In genomic region chr1:227111782-227112181, GRCh38 we compare ENCODE assay signal across 33 cellular contexts.
DNase-seq lines count a peak whose midpoint lies in the region; ATAC-seq, FAIRE-seq and TF ChIP-seq lines count a peak whose summit lies in the region.
"Had no signal": no experiment of that assay in that cellular context is flagged by ENCODE, and none has a peak within 500 bp of the region (broad histone marks: within the 10 kb centered on the region; RNA-seq: fewer than 3 reads in every experiment).

No MANE protein-coding gene starts in this region.

- H3K27me3 ChIP-seq in K562 (ENCODE audit: control insufficient read depth in 2 of 2, insufficient read depth in 2 of 2, low read length in 2 of 2) (no peaks in the 10 kb centered on the region), right lobe of liver (no peaks in the 10 kb centered on the region)
- H3K27me3 ChIP-seq: BE2C; BLaER1; BLaER1 treated with 17β-estradiol and CSF1 and Interleukin-3, amounts not matched to agents 10 nM and 100 nM had no signal

- no peak overlapping the region for H2AFZ ChIP-seq in K562 (ENCODE audit: low read depth, low read length)

- no peak for TF ChIP-seq CTCF in A549 (IDR thresholded peaks at IDR 0.05)
- TF ChIP-seq CTCF in K562 (IDR thresholded peaks at IDR 0.05 in 2 of 3, conservative IDR thresholded peaks at IDR 0.05 in 1 of 3; ENCODE audit: insufficient read depth in 2 of 3, low read depth in 1 of 3, low read length in 3 of 3), result no peak
- no peak for TF ChIP-seq CTCF in right lobe of liver (IDR thresholded peaks at IDR 0.05)

- DNase-seq in A549 (ENCODE audit: low read depth in 1 of 2, low spot score in 1 of 2) (no peak), GM19239 (ENCODE audit: insufficient read length, low spot score) (no peak), K562 (ENCODE audit: extremely low read depth in 1 of 4, low spot score in 3 of 4) (peak in 1 of 4 experiments; percentile 13), erythroblast (lab: John Stamatoyannopoulos, UW) (peak; percentile 28 to 43), NCI-H1105 treated with DMSO at 0.1 percent for 48 hours (lab: John Stamatoyannopoulos, UW) (no peak), HEK293T (ENCODE audit: extremely low spot score) (no peak), right lobe of liver (no peak)
- DNase-seq: 8988T; ACHN; AML-193; BE2C; C1 segment of cervical spinal cord; Caco-2; Calu3; CD4-positive, alpha-beta memory T cell; CD4-positive, alpha-beta T cell; CD4-positive, CD25-positive, alpha-beta regulatory T cell; CD8-positive, alpha-beta memory T cell; CD8-positive, alpha-beta T cell; COR-L47; DMS 273 treated with DMSO at 0.1 percent for 48 hours; DMS153; DMS53; DMS79; DMS79 treated with DMSO at 0.1 percent for 48 hours; DND-41; EL had no signal

- H3K4me1 ChIP-seq in A549 (no peaks in the 10 kb centered on the region), K562 (replicated peaks in 1 of 2; ENCODE audit: control insufficient read depth in 2 of 2, insufficient read depth in 2 of 2, low read length in 2 of 2) (no peaks in the 10 kb centered on the region; a peak in 1 of 5 replicates), right lobe of liver (no peaks in the 10 kb centered on the region)
- H3K4me1 ChIP-seq: BE2C; BLaER1; BLaER1 treated with 17β-estradiol and CSF1 and Interleukin-3, amounts not matched to agents 10 nM and 100 nM; Caco-2 had no signal

- intact Hi-C loops in K562 (cut with micrococcal nuclease), result no loop called here
- intact Hi-C loops in right lobe of liver (cut with DNase I), result no loop called here

- no peaks in the 10 kb centered on the region for H3K9me1 ChIP-seq in K562 (ENCODE audit: control insufficient read depth, insufficient read depth, low read length)

- in situ Hi-C loops in K562 (cut with MboI), result no loop called here

- H3K79me2 ChIP-seq in K562 (ENCODE audit: control insufficient read depth, insufficient read depth, low read length), result 0 out of 3 replicates have a peak, but pooled peaks cover 4% of the 10 kb centered on the region

- no peak overlapping the region for H3K27ac ChIP-seq in A549
- no peak overlapping the region for H3K27ac ChIP-seq in K562 (ENCODE audit: extremely low read depth, low read depth, low read length)
- no peak overlapping the region for H3K27ac ChIP-seq in right lobe of liver
- H3K27ac ChIP-seq: 22Rv1; BLaER1; BLaER1 treated with 17β-estradiol and CSF1 and Interleukin-3, amounts not matched to agents 10 nM and 100 nM; C4-2B had no signal

- no peak for TF ChIP-seq EP300 in A549 (IDR thresholded peaks at IDR 0.05)
- no peak; the same call in 1 of the 2 replicates for TF ChIP-seq EP300 in K562 (IDR thresholded peaks at IDR 0.05; ENCODE audit: low read length)

- BruUV-seq in K562 (replicated peaks; lab: Mats Ljungman, UMichigan), result no TSS peak

- no peak for ATAC-seq in A549
- peak; percentile 39; the same call in 2 of the 3 replicates for ATAC-seq in K562
- ATAC-seq in right lobe of liver, result no peak
- no peak for ATAC-seq in GM19452 (IDR thresholded peaks at IDR 0.05; ENCODE audit: unreplicated experiment)
- ATAC-seq: CD8-positive, alpha-beta T cell had no signal

- no peak for TF ChIP-seq RAD21 in A549 (conservative IDR thresholded peaks at IDR 0.05 in 1 of 2, IDR thresholded peaks at IDR 0.05 in 1 of 2)
- no peak for TF ChIP-seq RAD21 in K562 (CRISPR knock-in tag; conservative IDR thresholded peaks at IDR 0.05 in 1 of 2, IDR thresholded peaks at IDR 0.05 in 1 of 2)

- 89% methylated on average over 2 of the region's 2 CpGs for WGBS in A549 (ENCODE audit: missing lambda C conversion rate)
- WGBS in K562 (ENCODE audit: insufficient coverage, low coverage, missing lambda C conversion rate), result 70% methylated on average over 2 of the region's 2 CpGs
- 96% methylated on average over 2 of the region's 2 CpGs for WGBS in right lobe of liver (ENCODE audit: insufficient coverage, low coverage, low lambda C conversion rate, missing lambda C conversion rate)

- H4K20me1 ChIP-seq in K562 (replicated peaks; ENCODE audit: control insufficient read depth, insufficient read depth, low read length), result no peaks in the 10 kb centered on the region
- H4K20me1 ChIP-seq: BLaER1; BLaER1 treated with 17β-estradiol and CSF1 and Interleukin-3, amounts not matched to agents 10 nM and 100 nM had no signal

- no peak overlapping the region for H3K4me3 ChIP-seq in A549
- H3K4me3 ChIP-seq in K562, result no peak overlapping the region
- no peak overlapping the region for H3K4me3 ChIP-seq in right lobe of liver
- H3K4me3 ChIP-seq: BLaER1; BLaER1 treated with 17β-estradiol and CSF1 and Interleukin-3, amounts not matched to agents 10 nM and 100 nM had no signal

- H3K36me3 ChIP-seq in K562 (ENCODE audit: control insufficient read depth, insufficient read depth, low read length), result peaks cover 44% of the 10 kb centered on the region
- peaks cover 0 to 5% (median 0%) of the 10 kb centered on the region in 4 donors for H3K36me3 ChIP-seq in right lobe of liver

- POLR2A ChIA-PET in A549 (lab: Yijun Ruan, JAX) (no interaction called here), K562 (lab: Yijun Ruan, JAX) (interaction anchor here (0.9 kb wide), 1 partner anchor 10 kb away, joined by 5 read pairs; no protein-coding TSS in a partner anchor), HEK293T (lab: Yijun Ruan, JAX) (no interaction called here)

- peak; percentile 43 for FAIRE-seq in A549 (lab: Jason Lieb, UNC)
- peak; percentile 31 for FAIRE-seq in GM19239 (lab: Jason Lieb, UNC)
- no peak for FAIRE-seq in K562 (lab: Jason Lieb, UNC)
- FAIRE-seq: D721Med had no signal

- CTCF ChIA-PET in A549 (lab: Yijun Ruan, JAX), result interaction anchor here (0.8 kb wide), 1 partner anchor 23 kb away, joined by 3 read pairs; no protein-coding TSS in a partner anchor
- CTCF ChIA-PET in K562 (lab: Yijun Ruan, JAX; ENCODE audit: low intra/inter-chr PET ratio), result no interaction called here
- CTCF ChIA-PET in HEK293T (lab: Yijun Ruan, JAX), result interaction anchor here (0.8 kb wide), 1 partner anchor 20 kb away, joined by 3 read pairs; no protein-coding TSS in a partner anchor

- TF ChIP-seq POLR2A in A549 (IDR thresholded peaks at IDR 0.05; ENCODE audit: low read length) (no peak), K562 (conservative IDR thresholded peaks at IDR 0.05) (no peak), erythroblast (IDR thresholded peaks at IDR 0.05; ENCODE audit: low read length) (no peak), right lobe of liver (IDR thresholded peaks at IDR 0.05) (no peak)

- no peaks in the 10 kb centered on the region for H3K9me3 ChIP-seq in A549
- H3K9me3 ChIP-seq in K562 (replicated peaks; ENCODE audit: control insufficient read depth, insufficient read depth, low read depth, low read length), result no peaks in the 10 kb centered on the region
- no peaks in the 10 kb centered on the region for H3K9me3 ChIP-seq in right lobe of liver
- H3K9me3 ChIP-seq: BE2C, Caco-2 had no signal

- H3K4me2 ChIP-seq in A549 (no peak overlapping the region), K562 (ENCODE audit: insufficient read depth, low read length) (no peak overlapping the region; the same call in 1 of the 2 replicates)
- H3K4me2 ChIP-seq: BLaER1; BLaER1 treated with 17β-estradiol and CSF1 and Interleukin-3, amounts not matched to agents 10 nM and 100 nM had no signal

- no peak overlapping the region for H3K9ac ChIP-seq in K562 (ENCODE audit: insufficient read depth in 1 of 2, low read depth in 2 of 2, low read length in 2 of 2)
- H3K9ac ChIP-seq: BLaER1; BLaER1 treated with 17β-estradiol and CSF1 and Interleukin-3, amounts not matched to agents 10 nM and 100 nM had no signal

TF ChIP-seq in A549, 52 proteins besides CTCF, POLR2A, EP300 and RAD21:
- TF ChIP-seq CEBPB (IDR thresholded peaks at IDR 0.05), result no peak

TF ChIP-seq in K562, 482 proteins besides CTCF, POLR2A, EP300 and RAD21 (continues in another document):
- TF ChIP-seq NKRF (IDR thresholded peaks at IDR 0.05; ENCODE audit: borderline replicate concordance), result no peak
- no peak for TF ChIP-seq SIRT6 (IDR thresholded peaks at IDR 0.05; ENCODE audit: low read depth, low read length)
- no peak for TF ChIP-seq FOXM1 (IDR thresholded peaks at IDR 0.05; ENCODE audit: low read depth)
- no peak for TF ChIP-seq FOXM1 (CRISPR knock-in tag; IDR thresholded peaks at IDR 0.05; ENCODE audit: low read depth)

TF ChIP-seq in HEK293T, 16 proteins besides CTCF, POLR2A, EP300 and RAD21:
- TF ChIP-seq TARDBP (IDR thresholded peaks at IDR 0.05), result no peak
- TF ChIP-seq ELF4 (IDR thresholded peaks at IDR 0.05), result no peak
- no peak for TF ChIP-seq HDGF (IDR thresholded peaks at IDR 0.05; ENCODE audit: borderline replicate concordance)
- no peak for TF ChIP-seq ZNF384 (IDR thresholded peaks at IDR 0.05)
- no peak for TF ChIP-seq ARNT (IDR thresholded peaks at IDR 0.05)
- TF ChIP-seq NFRKB (IDR thresholded peaks at IDR 0.05), result no peak
- TF ChIP-seq FOXM1 (IDR thresholded peaks at IDR 0.05; ENCODE audit: borderline replicate concordance), result no peak
- TF ChIP-seq, protein P1, sequence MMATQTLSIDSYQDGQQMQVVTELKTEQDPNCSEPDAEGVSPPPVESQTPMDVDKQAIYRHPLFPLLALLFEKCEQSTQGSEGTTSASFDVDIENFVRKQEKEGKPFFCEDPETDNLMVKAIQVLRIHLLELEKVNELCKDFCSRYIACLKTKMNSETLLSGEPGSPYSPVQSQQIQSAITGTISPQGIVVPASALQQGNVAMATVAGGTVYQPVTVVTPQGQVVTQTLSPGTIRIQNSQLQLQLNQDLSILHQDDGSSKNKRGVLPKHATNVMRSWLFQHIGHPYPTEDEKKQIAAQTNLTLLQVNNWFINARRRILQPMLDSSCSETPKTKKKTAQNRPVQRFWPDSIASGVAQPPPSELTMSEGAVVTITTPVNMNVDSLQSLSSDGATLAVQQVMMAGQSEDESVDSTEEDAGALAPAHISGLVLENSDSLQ (IDR thresholded peaks at IDR 0.05), result no peak
- no peak for TF ChIP-seq FOXA1 (IDR thresholded peaks at IDR 0.05)
- no peak for TF ChIP-seq FOXK2 (IDR thresholded peaks at IDR 0.05)
- TF ChIP-seq SUZ12 (IDR thresholded peaks at IDR 0.05), result no peak

Comparison
In these comparisons a context has a peak if more than half of its experiments do, and no peak if none do; other contexts are left out.
1. DNase-seq: peak in erythroblast (2 of 2); none in A549 (0 of 2), GM19239 (single experiment), NCI-H1105 treated with DMSO at 0.1 percent for 48 hours (single experiment), HEK293T (single experiment) and right lobe of liver (0 of 3).